In genomic region chr18:59730896-59731295, GRCh38 we compare ENCODE assay signal across 23 cellular contexts. TPM values are rescaled to one million over a fixed set of nuclear protein-coding genes. Genes with fewer than 3 reads are reported as not detected.
"Had no signal": no experiment of that assay in that cellular context is flagged by ENCODE, and none has a peak within 500 bp of the region (broad histone marks: within the 10 kb centered on the region; RNA-seq: fewer than 3 reads in every experiment).

No MANE protein-coding gene starts in this region.

- H3K27me3 ChIP-seq: esophagus muscularis mucosa, gastrocnemius medialis, right atrium auricular region, testis, tibial artery had no signal

- H3K36me3 ChIP-seq: esophagus muscularis mucosa, gastrocnemius medialis, lower lobe of right lung, prostate gland, right atrium auricular region, tibial artery had no signal

- H3K4me1 ChIP-seq: esophagus muscularis mucosa, gastrocnemius medialis, lower lobe of right lung, prostate gland, right atrium auricular region, testis, tibial artery had no signal

- H3K9me3 ChIP-seq: esophagus muscularis mucosa, gastrocnemius medialis, lower lobe of right lung, prostate gland, right atrium auricular region, testis, tibial artery had no signal

- DNase-seq: dorsolateral prefrontal cortex; effector CD8-positive, alpha-beta T cell; gastrocnemius medialis; left ventricle myocardium superior; lower lobe of right lung; naive thymus-derived CD8-positive, alpha-beta T cell; nephron progenitor cell; nucleus accumbens; stimulated activated CD4-positive, alpha-beta T cell treated with anti-CD3 and anti-CD28 coated beads, Interleukin-2, amount 100 ng/mL, for 24 hours; stimulated activated CD4-positive, alpha-beta T cell treated with anti-CD3 and anti-CD28 coated beads, Interleukin-4, amount 100 ng/mL, for 4 hours; stimulated activated naive CD8-positive, alpha-beta T cell treated with anti-CD3 and anti-CD28 coated beads, Interleukin-15, Interleukin-2, amounts not matched to agents 100 U/mL and 50 U/mL, for 24 hours; substantia nigra; testis; tibial artery had no signal

- H3K4me3 ChIP-seq: dorsolateral prefrontal cortex, esophagus muscularis mucosa, gastrocnemius medialis, lower lobe of right lung, prostate gland, right atrium auricular region, smooth muscle cell, testis, tibial artery had no signal

- ATAC-seq: gastrocnemius medialis; left ventricle myocardium superior; lower lobe of right lung; naive thymus-derived CD8-positive, alpha-beta T cell; sciatic nerve; stimulated activated memory B cell treated with anti-CD40 and anti-IgM and Interleukin-4, amounts not matched to agents 10 μg/mL and 1 μg/mL and 100 μg/mL, for 72 hours; stimulated activated naive CD8-positive, alpha-beta T cell treated with anti-CD3 and anti-CD28 coated beads, Interleukin-15, Interleukin-2, amounts not matched to agents 100 U/mL and 50 U/mL, for 24 hours had no signal

- FAIRE-seq: colon, endothelial cell of umbilical vein, keratinocyte had no signal

- H3K27ac ChIP-seq: dorsolateral prefrontal cortex, esophagus muscularis mucosa, gastrocnemius medialis, lower lobe of right lung, prostate gland, right atrium auricular region, testis, tibial artery had no signal

RNA-seq across cellular contexts. Expression of gene CCBE1, which starts 33.7 kb away (rescaled TPM):
- total RNA-seq: endothelial cell of umbilical vein; naive thymus-derived CD8-positive, alpha-beta T cell had no signal
- polyA plus RNA-seq: smooth muscle cell had no signal
